In genomic region chr10:22158426-22158825, GRCh38 we compare ENCODE assay signal across 19 cellular contexts. TPM values are rescaled to one million over a fixed set of nuclear protein-coding genes. Genes with fewer than 3 reads are reported as not detected.
"Had no signal": no experiment of that assay in that cellular context is flagged by ENCODE, and none has a peak within 500 bp of the region (broad histone marks: within the 10 kb centered on the region; RNA-seq: fewer than 3 reads in every experiment).

No MANE protein-coding gene starts in this region.

- H3K4me3 ChIP-seq: ascending aorta, esophagus squamous epithelium had no signal

- DNase-seq: activated CD4-positive, CD25-positive, alpha-beta regulatory T cell treated with anti-CD3 and anti-CD28 coated beads, Interleukin-2, amount 50 U/mL, for 72 hours; activated naive CD4-positive, alpha-beta T cell; activated naive CD8-positive, alpha-beta T cell treated with anti-CD3 and anti-CD28 coated beads, Interleukin-2, amount 10 ng/mL, durations not matched to agents 7 days and 5 days; activated T-cell treated with anti-CD3 and anti-CD28 coated beads for 4 hours; esophagus squamous epithelium; foreskin fibroblast; glutamatergic neuron; hypothalamus; stimulated activated CD4-positive, alpha-beta T cell treated with anti-CD3 and anti-CD28 coated beads, Interleukin-15, amount 100 ng/mL, for 24 hours; stimulated activated CD4-positive, alpha-beta T cell treated with anti-CD3 and anti-CD28 coated beads, Interleukin-4, amount 100 ng/mL, for 1 hour; stimulated activated naive CD4-positive, alpha-beta T cell treated with Interleukin-2 at 50 U/mL for 16 hours; substantia nigra had no signal

RNA-seq across cellular contexts. Expression of gene EBLN1, which starts 59.4 kb away (rescaled TPM):
- total RNA-seq: activated CD8-positive, alpha-beta memory T cell treated with anti-CD3 and anti-CD28 coated beads for 36 hours; activated naive CD8-positive, alpha-beta T cell treated with anti-CD3 and anti-CD28 coated beads, Interleukin-2, amount 10 ng/mL, durations not matched to agents 7 days and 5 days; ascending aorta; bronchial epithelial cell; esophagus squamous epithelium; kidney epithelial cell; lower leg skin; omental fat pad; T-helper 1 cell treated with Interleukin-12 subunit alpha and Interleukin-12 subunit beta and Interleukin-4 antibody, amounts not matched to agents 30 ng/mL and 1 ng/mL, for 36 hours had no signal
